Comparison of ENCODE assay signal across 34 cellular contexts in the genomic region with DNA sequence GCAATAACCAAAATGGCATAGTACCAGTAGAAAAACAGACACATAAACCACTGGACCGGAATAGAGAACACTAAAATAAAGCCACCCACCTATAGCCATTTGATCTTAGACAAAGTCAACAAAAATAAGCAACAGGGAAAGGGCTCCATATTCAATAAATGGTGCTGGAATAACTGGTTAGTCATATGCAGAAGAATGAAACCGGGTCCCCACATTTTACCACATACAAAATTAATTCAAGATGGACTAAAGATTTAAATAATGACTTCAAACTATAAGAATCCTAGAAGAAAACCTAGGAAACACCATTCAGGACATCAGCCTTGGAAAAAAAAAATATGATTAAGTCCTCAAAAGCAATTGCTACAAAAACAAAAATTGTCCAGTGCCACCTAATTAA. TPM values are rescaled to one million over a fixed set of nuclear protein-coding genes. Genes with fewer than 3 reads are reported as not detected.
"Had no signal": no experiment of that assay in that cellular context is flagged by ENCODE, and none has a peak within 500 bp of the region (broad histone marks: within the 10 kb centered on the region; RNA-seq: fewer than 3 reads in every experiment).

No MANE protein-coding gene starts in this region.

- DNase-seq: activated CD4-positive, alpha-beta T cell treated with anti-CD3 and anti-CD28 coated beads for 48 hours; activated CD4-positive, alpha-beta T cell treated with anti-CD3 and anti-CD28 coated beads, Interleukin-2, amount 50 U/mL, for 48 hours; activated CD8-positive, alpha-beta memory T cell treated with anti-CD3 and anti-CD28 coated beads for 24 hours; activated CD8-positive, alpha-beta memory T cell treated with anti-CD3 and anti-CD28 coated beads, Interleukin-2, amount 50 U/mL, for 4 hours; activated effector memory CD4-positive, alpha-beta T cell treated with anti-CD3 and anti-CD28 coated beads, Interleukin-2, amount 50 U/mL, for 16 hours; activated naive CD4-positive, alpha-beta T cell treated with anti-CD3 and anti-CD28 coated beads, Interleukin-2, amount 10 ng/mL, durations not matched to agents 7 days and 5 days; activated naive CD8-positive, alpha-beta T cell treated with anti-CD3 and anti-CD28 coated beads, Interleukin-2, amount 10 ng/mL, durations not matched to agents 7 days and 5 days; activated T-cell treated with anti-CD3 and anti-CD28 coated beads, Interleukin-2, amount 50 U/mL, for 1 hour; amniotic stem cell; body of pancreas; dermis blood vessel endothelial cell; effector CD4-positive, alpha-beta T cell; head of caudate nucleus; hippocampal formation; left cardiac atrium; left ventricle myocardium superior; mucosa of descending colon; stimulated activated CD4-positive, alpha-beta T cell treated with anti-CD3 and anti-CD28 coated beads, Interleukin-1b, Interleukin-23, amount 100 ng/mL, for 48 hours; stimulated activated CD4-positive, alpha-beta T cell treated with anti-CD3 and anti-CD28 coated beads, Interleukin-4, amount 100 ng/mL, for 4 hours; stimulated activated CD8-positive, alpha-beta memory T cell treated with anti-CD3 and anti-CD28 coated beads, Interleukin-4, amount 100 ng/mL, for 48 hours; stomach; T1000; thyroid gland; upper lobe of left lung; WERI-Rb-1 had no signal

- H3K36me3 ChIP-seq: esophagus muscularis mucosa, right atrium auricular region, stomach, thyroid gland, upper lobe of left lung, vagina, WERI-Rb-1 had no signal

- H3K27ac ChIP-seq: body of pancreas, esophagus muscularis mucosa, right atrium auricular region, stomach, thyroid gland, upper lobe of left lung, vagina, WERI-Rb-1 had no signal

- H3K4me1 ChIP-seq: body of pancreas, esophagus muscularis mucosa, right atrium auricular region, stomach, thyroid gland, upper lobe of left lung, vagina had no signal

- H3K4me2 ChIP-seq: smooth muscle cell had no signal

- H3K4me3 ChIP-seq: body of pancreas, esophagus muscularis mucosa, mucosa of descending colon, right atrium auricular region, smooth muscle cell, stomach, thyroid gland, upper lobe of left lung, vagina had no signal

- ATAC-seq: activated CD4-positive, CD25-positive, alpha-beta regulatory T cell treated with anti-CD3 and anti-CD28 coated beads, Interleukin-2, amount 50 U/mL, for 24 hours; body of pancreas; left cardiac atrium; left ventricle myocardium superior; mucosa of descending colon; natural killer cell treated with Interleukin-12 subunit alpha and Interleukin-12 subunit beta and Interleukin-15 and Interleukin-18, amount 100 ng/mL, for 72 hours; stimulated activated memory B cell treated with anti-CD40 and anti-IgM and Interleukin-4, amounts not matched to agents 10 μg/mL and 1 μg/mL and 100 μg/mL, for 72 hours had no signal

- H3K27me3 ChIP-seq: body of pancreas, right atrium auricular region, stomach, thyroid gland, upper lobe of left lung, vagina had no signal

- H3K9me3 ChIP-seq: body of pancreas, esophagus muscularis mucosa, mucosa of descending colon, stomach, thyroid gland, upper lobe of left lung, vagina had no signal

RNA-seq across cellular contexts. Expression of gene NOX4, which starts 30.1 kb away (rescaled TPM):
- total RNA-seq: activated naive CD8-positive, alpha-beta T cell treated with anti-CD3 and anti-CD28 coated beads, Interleukin-2, amount 10 ng/mL, durations not matched to agents 7 days and 5 days; activated T-helper 1 cell treated with anti-CD3 and anti-CD28 coated beads, Interleukin-12 subunit alpha, Interleukin-12 subunit beta, Interleukin-2, Interleukin-4 antibody, amounts not matched to agents 30 ng/mL and 10 ng/mL and 1 ng/mL, durations not matched to agents 14 hours and 24 hours and 36 hours; myocyte; natural killer cell treated with Interleukin-12 subunit alpha and Interleukin-12 subunit beta and Interleukin-15 and Interleukin-18, amount 100 ng/mL, for 72 hours had no signal
